ENCODE assay signal across 8 cellular contexts in the genomic region with DNA sequence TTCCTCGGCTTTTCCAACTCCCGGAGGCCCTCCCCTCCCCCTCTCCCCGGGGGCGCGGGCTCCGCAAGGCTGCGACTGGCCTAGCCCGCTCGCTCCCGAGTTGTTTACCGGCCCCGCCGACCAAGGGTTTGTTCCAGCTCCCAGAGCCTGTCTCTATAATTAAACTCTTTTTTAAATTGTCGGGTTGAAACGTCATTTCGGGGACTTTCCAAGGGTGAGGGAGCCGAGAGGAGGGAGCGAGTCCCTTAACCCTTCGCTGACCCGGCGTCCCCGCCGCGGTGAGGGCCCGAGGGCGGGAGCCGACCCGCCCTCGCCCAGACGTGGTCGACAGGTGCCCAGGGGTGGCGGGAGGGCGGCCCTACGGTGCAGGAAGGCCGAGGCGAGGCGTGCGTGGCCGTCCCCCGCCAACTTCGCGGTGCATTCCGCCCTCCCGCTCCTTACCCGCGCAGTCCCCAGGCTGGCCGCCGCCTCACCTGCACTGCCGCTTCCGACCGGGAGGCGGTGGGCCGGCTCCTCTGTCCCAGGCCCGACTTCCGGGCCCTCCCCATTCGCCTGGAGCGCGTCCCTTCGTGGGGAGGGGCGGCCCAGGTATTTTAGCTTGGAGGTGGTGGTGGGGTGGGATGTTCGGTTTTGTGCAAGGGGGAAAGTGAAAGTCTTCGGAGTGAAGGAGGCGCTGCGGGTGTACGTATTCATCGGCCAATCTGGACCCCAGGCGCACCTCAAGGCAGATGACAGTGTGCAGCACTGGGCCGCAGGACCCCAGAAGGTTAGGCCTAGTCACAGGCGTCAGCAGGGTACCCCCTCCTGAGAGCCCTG. TPM values are rescaled to one million over a fixed set of nuclear protein-coding genes. Genes with fewer than 3 reads are reported as not detected.
A peak's percentile ranks its signal among the peaks of the same experiment; 100 is the strongest.
DNase-seq lines count a peak whose midpoint lies in the region; ATAC-seq and TF ChIP-seq lines count a peak whose summit lies in the region.

No MANE protein-coding gene starts in this region.

- ATAC-seq in GM23338, result peak; percentile 59
- ATAC-seq in activated CD4-positive, CD25-positive, alpha-beta regulatory T cell treated with anti-CD3 and anti-CD28 coated beads, Interleukin-2, amount 50 U/mL, for 24 hours, result peak; percentile 42 to 50

- H3K36me3 Mint-ChIP-seq in GM23338 (ENCODE audit: low read depth), result peaks cover 46% of the 10 kb centered on the region
- peaks cover 15% of the 10 kb centered on the region for H3K36me3 Mint-ChIP-seq in chondrocyte (ENCODE audit: low read depth)

- no peaks in the 10 kb centered on the region for H3K9me2 ChIP-seq in GM23338 (ENCODE audit: insufficient read depth)

- H3K79me2 ChIP-seq in GM23338 (replicated peaks; ENCODE audit: insufficient read depth), result peaks cover 39% of the 10 kb centered on the region

- H4K20me1 ChIP-seq in GM23338 (replicated peaks; ENCODE audit: insufficient read depth), result peaks cover 13% of the 10 kb centered on the region

- H2AFZ ChIP-seq in GM23338, result no peak overlapping the region

- no peaks in the 10 kb centered on the region for H3K27me3 ChIP-seq in GM23338 (ENCODE audit: insufficient read depth)

- peaks cover 19% of the 10 kb centered on the region for H3F3A ChIP-seq in GM23338 (replicated peaks; ENCODE audit: low read depth)

- peak overlapping the region; percentile 100 for H3K27ac ChIP-seq in GM23338 (ENCODE audit: low read depth)

- H3K4me1 Mint-ChIP-seq in GM23338 (peaks cover 27% of the 10 kb centered on the region), chondrocyte (ENCODE audit: low read depth) (peaks cover 56% of the 10 kb centered on the region)

- H3K4me1 ChIP-seq in GM23338 (ENCODE audit: insufficient read depth), result peaks cover 15% of the 10 kb centered on the region

- peak overlapping the region; percentile 100 for H3K27ac Mint-ChIP-seq in GM23338
- peak overlapping the region; percentile 99 for H3K27ac Mint-ChIP-seq in chondrocyte (ENCODE audit: unreplicated experiment)

- H3K9me3 Mint-ChIP-seq in GM23338 (peaks cover 22% of the 10 kb centered on the region), chondrocyte (ENCODE audit: low read depth) (peaks cover 10% of the 10 kb centered on the region)

- peak overlapping the region; percentile 94 for H3K4me2 ChIP-seq in GM23338

- H3K4me3 Mint-ChIP-seq in GM23338 (peak overlapping the region; percentile 95), chondrocyte (ENCODE audit: unreplicated experiment) (peak overlapping the region; percentile 90)

- TF ChIP-seq CTCF in GM23338 (conservative IDR thresholded peaks at IDR 0.05; ENCODE audit: low read depth in 2 of 2) (peak; percentile 51 to 57), LNCaP clone FGC (IDR thresholded peaks at IDR 0.05; ENCODE audit: control insufficient read depth, extremely low read depth, insufficient read depth) (peak; percentile 65), chondrocyte (IDR thresholded peaks at IDR 0.05) (peak; percentile 84)

- H3K4me3 ChIP-seq in GM23338 (peak overlapping the region; percentile 92), LNCaP clone FGC (ENCODE audit: low read depth, low read length) (peak overlapping the region; percentile 96)

- H3K27me3 Mint-ChIP-seq in GM23338 (ENCODE audit: insufficient read depth, low read depth, poor library complexity) (peaks cover 48% of the 10 kb centered on the region), chondrocyte (ENCODE audit: low read depth) (no peaks in the 10 kb centered on the region)

- DNase-seq in GM23338 (ENCODE audit: low spot score) (peak; percentile 88), LNCaP clone FGC (ENCODE audit: low read depth) (peak; percentile 42), chondrocyte (ENCODE audit: low spot score) (no peak), left kidney (ENCODE audit: low read depth, low spot score) (peak; percentile 94), SHP77 (lab: John Stamatoyannopoulos, UW) (no peak)
- peak; percentile 75 for DNase-seq in stimulated activated CD4-positive, alpha-beta T cell treated with anti-CD3 and anti-CD28 coated beads, Interleukin-2, amount 100 ng/mL, for 4 hours (ENCODE audit: low read depth)

- peaks cover 7% of the 10 kb centered on the region; the same call in 1 of the 2 replicates for H3K36me3 ChIP-seq in GM23338 (ENCODE audit: insufficient read depth)

- TF ChIP-seq POLR2A in GM10847 (IDR thresholded peaks at IDR 0.05; ENCODE audit: extremely low read depth, insufficient read length), result peak; percentile 49

TF ChIP-seq in GM23338, 12 proteins besides CTCF, POLR2A, EP300 and RAD21:
- TF ChIP-seq CREB1 (CRISPR knock-in tag; IDR thresholded peaks at IDR 0.05; ENCODE audit: low read depth), result peak; percentile 19; the same call in 1 of the 2 replicates
- no peak for TF ChIP-seq ZNF331 (CRISPR knock-in tag; IDR thresholded peaks at IDR 0.05; ENCODE audit: low read depth)
- no peak for TF ChIP-seq EZH2phosphoT487 (IDR thresholded peaks at IDR 0.05; ENCODE audit: unreplicated experiment)
- no peak for TF ChIP-seq ZNF114 (CRISPR knock-in tag; IDR thresholded peaks at IDR 0.05)
- no peak for TF ChIP-seq JUNB (IDR thresholded peaks at IDR 0.05; ENCODE audit: unreplicated experiment)
- TF ChIP-seq, protein P1, sequence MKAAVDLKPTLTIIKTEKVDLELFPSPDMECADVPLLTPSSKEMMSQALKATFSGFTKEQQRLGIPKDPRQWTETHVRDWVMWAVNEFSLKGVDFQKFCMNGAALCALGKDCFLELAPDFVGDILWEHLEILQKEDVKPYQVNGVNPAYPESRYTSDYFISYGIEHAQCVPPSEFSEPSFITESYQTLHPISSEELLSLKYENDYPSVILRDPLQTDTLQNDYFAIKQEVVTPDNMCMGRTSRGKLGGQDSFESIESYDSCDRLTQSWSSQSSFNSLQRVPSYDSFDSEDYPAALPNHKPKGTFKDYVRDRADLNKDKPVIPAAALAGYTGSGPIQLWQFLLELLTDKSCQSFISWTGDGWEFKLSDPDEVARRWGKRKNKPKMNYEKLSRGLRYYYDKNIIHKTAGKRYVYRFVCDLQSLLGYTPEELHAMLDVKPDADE (IDR thresholded peaks at IDR 0.05), result peak; percentile 73
- TF ChIP-seq NANOG (IDR thresholded peaks at IDR 0.05; ENCODE audit: borderline replicate concordance), result no peak; the same call in 1 of the 2 replicates
- TF ChIP-seq POLR2AphosphoS5 (IDR thresholded peaks at IDR 0.05; ENCODE audit: low read depth), result peak; percentile 80
- no peak for TF ChIP-seq EZH2 (IDR thresholded peaks at IDR 0.05; ENCODE audit: low read depth, unreplicated experiment)
- TF ChIP-seq ZNF462 (CRISPR knock-in tag; IDR thresholded peaks at IDR 0.05), result no peak
TF ChIP-seq in GM23338: peak in this region for 3.

RNA-seq across cellular contexts. Expression of gene ZFP36L1, which starts 2.9 kb away (rescaled TPM):
- 108 and 148 TPM in 2 replicates for total RNA-seq in GM23338 (2014; rRNA removed; shearing (Covaris generic))
- 359 and 382 TPM in 2 replicates for polyA plus RNA-seq in GM23338 (2016; fragmentation: Nextera tagmentation; extraction: Ambion mirVana)
- 82.5 to 195 TPM (median 180 TPM) in 3 replicates for total RNA-seq in chondrocyte

Comparison
In these comparisons a context has a peak if more than half of its experiments do, and no peak if none do; other contexts are left out.
1. DNase-seq: peak in GM23338 (single experiment), LNCaP clone FGC (single experiment), left kidney (single experiment) and stimulated activated CD4-positive, alpha-beta T cell treated with anti-CD3 and anti-CD28 coated beads, Interleukin-2, amount 100 ng/mL, for 4 hours (single experiment); none in chondrocyte (single experiment) and SHP77 (0 of 2).
2. Peak in every context shown above with its lines, with median percentiles within 50 percentile points of each other: CTCF ChIP-seq.